In genomic region chr5:117692606-117693005, GRCh38 we compare ENCODE assay signal across 30 cellular contexts.
"Had no signal": no experiment of that assay in that cellular context is flagged by ENCODE, and none has a peak within 500 bp of the region (broad histone marks: within the 10 kb centered on the region; RNA-seq: fewer than 3 reads in every experiment).

No MANE protein-coding gene starts in this region.

- DNase-seq: activated effector memory CD4-positive, alpha-beta T cell treated with anti-CD3 and anti-CD28 coated beads, Interleukin-2, amount 50 U/mL, for 16 hours; activated effector memory CD4-positive, alpha-beta T cell treated with Interleukin-2 at 50 U/mL for 16 hours; activated gamma-delta T cell; activated gamma-delta T cell treated with Interleukin-2 at 50 U/mL for 16 hours; activated naive CD4-positive, alpha-beta T cell; activated naive CD4-positive, alpha-beta T cell treated with anti-CD3 and anti-CD28 coated beads for 36 hours; activated naive CD4-positive, alpha-beta T cell treated with anti-CD3 and anti-CD28 coated beads, Interleukin-2, amount 10 ng/mL, durations not matched to agents 7 days and 5 days; activated naive CD4-positive, alpha-beta T cell treated with anti-CD3 and anti-CD28 coated beads, Interleukin-2, amount 50 U/mL, for 16 hours; activated naive CD4-positive, alpha-beta T cell treated with Interleukin-2 at 50 U/mL for 16 hours; activated naive CD8-positive, alpha-beta T cell treated with anti-CD3 and anti-CD28 coated beads for 36 hours; activated naive CD8-positive, alpha-beta T cell treated with anti-CD3 and anti-CD28 coated beads, Interleukin-2, amount 10 ng/mL, durations not matched to agents 7 days and 5 days; activated naive CD8-positive, alpha-beta T cell treated with anti-CD3 and anti-CD28 coated beads, Interleukin-2, amount 50 U/mL, for 24 hours; activated T-cell treated with anti-CD3 and anti-CD28 coated beads, Interleukin-2, amount 50 U/mL, for 4 hours; activated T-cell treated with anti-CD3 and anti-CD28 coated beads, Interleukin-2, amount 50 U/mL, for 48 hours; activated T-cell treated with anti-CD3 and anti-CD28 coated beads, Interleukin-2, amount 50 U/mL, for 72 hours; adrenal gland; amniotic stem cell; amygdala; anterior cingulate cortex; aorta; body of pancreas; brain microvascular endothelial cell; caudate nucleus; central memory CD4-positive, alpha-beta T cell; cerebellar nuclear complex had no signal

- H3K4me3 ChIP-seq: adrenal gland, ascending aorta, body of pancreas, breast epithelium, cardiac muscle cell had no signal

- ATAC-seq: activated naive CD4-positive, alpha-beta T cell treated with anti-CD3 and anti-CD28 coated beads, Interleukin-2, amount 50 U/mL, for 72 hours; activated naive CD8-positive, alpha-beta T cell treated with anti-CD3 and anti-CD28 coated beads, Interleukin-2, amount 50 U/mL, for 24 hours; activated T-cell treated with anti-CD3 and anti-CD28 coated beads, Interleukin-2, amount 50 U/mL, for 4 hours; activated T-cell treated with anti-CD3 and anti-CD28 coated beads, Interleukin-2, amount 50 U/mL, for 72 hours; activated T-helper 17 cell treated with anti-CD3 and anti-CD28 coated beads, Interleukin-2, amount 50 U/mL, for 72 hours; body of pancreas had no signal

- H3K9me3 ChIP-seq: adrenal gland, ascending aorta, body of pancreas, breast epithelium had no signal

- H3K4me1 ChIP-seq: adrenal gland, ascending aorta, body of pancreas, breast epithelium had no signal

- H3K27me3 ChIP-seq: adrenal gland, ascending aorta, body of pancreas, brain microvascular endothelial cell, breast epithelium, cardiac muscle cell had no signal

- H3K36me3 ChIP-seq: adrenal gland, ascending aorta, brain microvascular endothelial cell, breast epithelium, cardiac muscle cell had no signal

- H3K27ac ChIP-seq: adrenal gland, ascending aorta, body of pancreas, brain microvascular endothelial cell, breast epithelium, cardiac muscle cell had no signal
